In the genomic region with DNA sequence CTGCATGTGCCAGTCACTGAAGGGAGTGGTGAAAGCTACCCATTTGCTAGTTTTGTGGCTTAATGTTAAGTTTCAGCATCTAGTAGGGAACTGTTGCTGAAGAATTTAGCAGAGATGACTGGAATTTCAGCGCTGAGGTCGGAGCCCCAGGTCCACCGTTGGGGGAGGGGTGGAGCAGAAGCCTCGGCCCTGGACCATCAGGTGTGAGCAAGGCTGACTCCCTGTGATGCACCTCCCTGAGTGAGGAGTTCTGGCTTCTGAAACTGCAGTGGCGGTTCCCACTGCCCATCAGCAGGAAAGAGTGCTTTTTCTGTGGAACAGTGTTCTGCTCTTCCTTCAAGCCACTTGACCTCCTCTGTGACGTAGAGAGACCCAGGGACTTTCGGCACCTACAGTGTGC, we compare ENCODE assay signal across 8 cellular contexts. TPM values are rescaled to one million over a fixed set of nuclear protein-coding genes. Genes with fewer than 3 reads are reported as not detected.
DNase-seq lines count a peak whose midpoint lies in the region; TF ChIP-seq lines count a peak whose summit lies in the region.

No MANE protein-coding gene starts in this region.

- no peak for TF ChIP-seq CTCF in VCaP (conservative IDR thresholded peaks at IDR 0.05)
- TF ChIP-seq CTCF in retinal pigment epithelial cell (conservative IDR thresholded peaks at IDR 0.05; ENCODE audit: low read depth, low read length) = no peak

- H3K9ac ChIP-seq in iPS-15b (ENCODE audit: low read depth, low read length) = peak overlapping the region; percentile 40

- peak; percentile 24 for DNase-seq in DMS79 treated with DMSO at 0.1 percent for 48 hours (lab: John Stamatoyannopoulos, UW)
- no peak for DNase-seq in DMS79 (lab: John Stamatoyannopoulos, UW)
- no peak for DNase-seq in retinal pigment epithelial cell (ENCODE audit: low read depth)
- no peak for DNase-seq in mesenteric fat pad (ENCODE audit: low spot score)
- no peak for DNase-seq in cerebellum (ENCODE audit: low spot score)
- no peak for DNase-seq in Kasumi-1 (lab: John Stamatoyannopoulos, UW)

- peaks cover 5% of the 10 kb centered on the region for H3K36me3 ChIP-seq in iPS-15b (ENCODE audit: control insufficient read depth, insufficient read depth, low read length)

- peak overlapping the region; percentile 75 for H3K4me3 ChIP-seq in iPS-15b (ENCODE audit: low read depth, low read length)
- H3K4me3 ChIP-seq in retinal pigment epithelial cell (ENCODE audit: low read length) = peak overlapping the region; percentile 88

- peaks cover 16% of the 10 kb centered on the region for H3K4me1 ChIP-seq in iPS-15b (ENCODE audit: control insufficient read depth, insufficient read depth, low read length)

- peak overlapping the region; percentile 81 for H3K27ac ChIP-seq in VCaP

- no peaks in the 10 kb centered on the region for H3K27me3 ChIP-seq in iPS-15b (ENCODE audit: control insufficient read depth, insufficient read depth, low read length)

- peaks cover 6% of the 10 kb centered on the region for H3K9me3 ChIP-seq in iPS-15b (ENCODE audit: control insufficient read depth, insufficient read depth, low read length)

RNA-seq across cellular contexts. Expression of a gene that starts 1.3 kb away (rescaled TPM):
- total RNA-seq in mesenteric fat pad (1.3 TPM), cerebellum (5.5 TPM)

RNA-seq across cellular contexts. Expression of a gene that starts 47.2 kb away (rescaled TPM):
- 29.5 TPM for total RNA-seq in mesenteric fat pad
- total RNA-seq in cerebellum = 3.9 TPM
